Comparison of ENCODE assay signal across 1 cellular context in genomic region chr1:201481004-201481380, GRCh38.
TF ChIP-seq lines count a peak whose summit lies in the region.

No MANE protein-coding gene starts in this region.

TF ChIP-seq in H1, 55 proteins besides CTCF, POLR2A, EP300 and RAD21:
- no peak for TF ChIP-seq SP4 (IDR thresholded peaks at IDR 0.05; ENCODE audit: low read length)
- peak; percentile 45 for TF ChIP-seq EZH2 (IDR thresholded peaks at IDR 0.05; ENCODE audit: low read depth, low read length, severe bottlenecking)
